In the genomic region with DNA sequence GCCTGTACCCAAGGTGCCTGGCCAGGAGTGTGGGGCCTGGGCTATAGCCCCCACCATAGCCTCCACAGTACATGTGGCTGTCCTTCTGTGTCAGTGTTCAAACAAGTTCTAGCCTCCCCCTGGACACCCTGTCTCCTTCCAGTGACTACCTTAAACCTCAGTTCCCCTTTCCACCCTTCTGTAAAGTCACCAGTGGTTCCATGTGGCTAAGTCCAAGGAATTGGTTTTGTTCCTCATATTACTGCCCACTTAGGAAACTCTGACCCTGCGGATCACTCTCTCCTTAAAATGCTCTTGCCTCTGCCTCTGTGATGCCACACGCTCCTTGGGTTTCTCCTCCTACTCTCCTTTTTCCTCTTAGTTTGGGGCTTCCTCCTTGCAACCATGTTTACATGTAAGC, we compare ENCODE assay signal across 18 cellular contexts.
"Had no signal": no experiment of that assay in that cellular context is flagged by ENCODE, and none has a peak within 500 bp of the region (broad histone marks: within the 10 kb centered on the region; RNA-seq: fewer than 3 reads in every experiment).

No MANE protein-coding gene starts in this region.

- H3K27ac ChIP-seq: epithelial cell of prostate, neutrophil, ovary, prostate gland, thyroid gland had no signal

- H3K9me3 ChIP-seq: neutrophil, ovary, prostate gland, thyroid gland had no signal

- H3K27me3 ChIP-seq: neutrophil, ovary, thyroid gland had no signal

- H3K36me3 Mint-ChIP-seq: brain, mesothelial cell of epicardium, natural killer cell had no signal

- FAIRE-seq: keratinocyte had no signal

- H3K9me3 Mint-ChIP-seq: activated naive CD4-positive, alpha-beta T cell treated with anti-CD3 and anti-CD28 coated beads for 36 hours; brain; mesothelial cell of epicardium; natural killer cell; stimulated activated naive CD8-positive, alpha-beta T cell treated with anti-CD3 and anti-CD28 coated beads, Interleukin-15, Interleukin-2, amounts not matched to agents 100 ng/mL and 50 ng/mL, for 24 hours had no signal

- DNase-seq: activated CD4-positive, alpha-beta T cell treated with anti-CD3 and anti-CD28 coated beads for 4 hours; activated CD4-positive, alpha-beta T cell treated with anti-CD3 and anti-CD28 coated beads, Interleukin-2, amount 50 U/mL, for 48 hours; activated CD8-positive, alpha-beta memory T cell treated with anti-CD3 and anti-CD28 coated beads, Interleukin-2, amount 50 U/mL, for 48 hours; activated naive CD4-positive, alpha-beta T cell treated with anti-CD3 and anti-CD28 coated beads for 36 hours; activated T-cell treated with anti-CD3 and anti-CD28 coated beads, Interleukin-2, amount 50 U/mL, for 48 hours; mammary epithelial cell; natural killer cell; ovary; stimulated activated CD4-positive, alpha-beta T cell treated with anti-CD3 and anti-CD28 coated beads, Interleukin-4, amount 100 ng/mL, for 24 hours; substantia nigra; thyroid gland had no signal

- H3K36me3 ChIP-seq: neutrophil, ovary, prostate gland, thyroid gland had no signal

- H3K27ac Mint-ChIP-seq: activated naive CD4-positive, alpha-beta T cell treated with anti-CD3 and anti-CD28 coated beads for 36 hours; brain; mesothelial cell of epicardium; natural killer cell; stimulated activated naive CD8-positive, alpha-beta T cell treated with anti-CD3 and anti-CD28 coated beads, Interleukin-15, Interleukin-2, amounts not matched to agents 100 ng/mL and 50 ng/mL, for 24 hours had no signal

- ATAC-seq: natural killer cell had no signal

- H3K4me1 ChIP-seq: prostate gland had no signal

- H3K4me3 ChIP-seq: ovary, prostate gland, thyroid gland had no signal
